In the genomic region with DNA sequence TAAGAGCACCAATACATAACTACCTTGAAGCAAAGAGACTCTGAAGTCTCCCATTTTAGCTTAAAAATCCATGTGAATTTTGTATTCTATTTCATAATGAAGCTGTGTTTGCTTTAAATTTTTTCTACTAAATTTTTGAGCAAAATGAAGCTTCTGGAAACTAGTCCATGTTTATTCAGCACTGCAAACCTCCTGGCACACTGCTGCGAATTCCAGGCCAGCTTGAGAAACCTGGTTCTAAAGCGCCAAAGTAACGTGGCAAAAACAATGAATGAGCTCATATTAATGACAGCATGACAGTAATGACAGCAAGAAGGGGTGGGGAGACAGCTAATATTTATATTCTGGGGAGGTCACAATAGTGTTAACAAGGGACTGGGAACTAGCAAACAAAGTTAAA, we compare ENCODE assay signal across 21 cellular contexts.
"Had no signal": no experiment of that assay in that cellular context is flagged by ENCODE, and none has a peak within 500 bp of the region (broad histone marks: within the 10 kb centered on the region; RNA-seq: fewer than 3 reads in every experiment).

No MANE protein-coding gene starts in this region.

- H3K27ac ChIP-seq: colonic mucosa, gastrocnemius medialis, heart left ventricle, stomach, upper lobe of right lung had no signal

- H3K27ac Mint-ChIP-seq: activated CD4-positive, alpha-beta T cell treated with anti-CD3 and anti-CD28 coated beads, Interleukin-2, amount 10 ng/mL, durations not matched to agents 24 days and 14 days; activated CD8-positive, alpha-beta T cell treated with anti-CD3 and anti-CD28 coated beads for 36 hours; activated naive CD8-positive, alpha-beta T cell treated with anti-CD3 and anti-CD28 coated beads for 36 hours; activated T-helper 17 cell treated with anti-CD3 and anti-CD28 coated beads, Interleukin-2, amount 50 U/mL, for 72 hours; natural killer cell had no signal

- H3K36me3 ChIP-seq: colonic mucosa had no signal

- H3K4me1 Mint-ChIP-seq: activated CD4-positive, alpha-beta T cell treated with anti-CD3 and anti-CD28 coated beads, Interleukin-2, amount 10 ng/mL, durations not matched to agents 24 days and 14 days; activated naive CD8-positive, alpha-beta T cell treated with anti-CD3 and anti-CD28 coated beads for 36 hours; activated T-helper 17 cell treated with anti-CD3 and anti-CD28 coated beads, Interleukin-2, amount 50 U/mL, for 72 hours; brain; natural killer cell had no signal

- DNase-seq: activated CD4-positive, alpha-beta T cell treated with anti-CD3 and anti-CD28 coated beads, Interleukin-2, amount 10 ng/mL, durations not matched to agents 24 days and 14 days; activated CD8-positive, alpha-beta T cell treated with anti-CD3 and anti-CD28 coated beads for 36 hours; activated naive CD4-positive, alpha-beta T cell; activated naive CD8-positive, alpha-beta T cell treated with anti-CD3 and anti-CD28 coated beads for 36 hours; activated T-cell treated with anti-CD3 and anti-CD28 coated beads, Interleukin-2, amount 50 U/mL, for 1 hour; amniotic stem cell; central memory CD4-positive, alpha-beta T cell; colonic mucosa; kidney; mesendoderm; natural killer cell; small intestine; stimulated activated CD4-positive, alpha-beta T cell treated with anti-CD3 and anti-CD28 coated beads, Interleukin-15, amount 100 ng/mL, for 24 hours; stimulated activated CD4-positive, alpha-beta T cell treated with anti-CD3 and anti-CD28 coated beads, Interleukin-2, amount 100 ng/mL, for 48 hours; stomach; T1000; upper lobe of right lung had no signal

- H3K36me3 Mint-ChIP-seq: natural killer cell had no signal

- H3K4me3 Mint-ChIP-seq: activated CD4-positive, alpha-beta T cell treated with anti-CD3 and anti-CD28 coated beads, Interleukin-2, amount 10 ng/mL, durations not matched to agents 24 days and 14 days; activated CD8-positive, alpha-beta T cell treated with anti-CD3 and anti-CD28 coated beads for 36 hours; activated naive CD8-positive, alpha-beta T cell treated with anti-CD3 and anti-CD28 coated beads for 36 hours; activated T-helper 17 cell treated with anti-CD3 and anti-CD28 coated beads, Interleukin-2, amount 50 U/mL, for 72 hours; brain; natural killer cell had no signal

- H3K4me3 ChIP-seq: colonic mucosa, gastrocnemius medialis, heart left ventricle, stomach, upper lobe of right lung had no signal

- H3K4me1 ChIP-seq: colonic mucosa, gastrocnemius medialis, heart left ventricle, stomach, upper lobe of right lung had no signal

- H3K9me3 Mint-ChIP-seq: activated CD4-positive, alpha-beta T cell treated with anti-CD3 and anti-CD28 coated beads, Interleukin-2, amount 10 ng/mL, durations not matched to agents 24 days and 14 days; activated CD8-positive, alpha-beta T cell treated with anti-CD3 and anti-CD28 coated beads for 36 hours; activated naive CD8-positive, alpha-beta T cell treated with anti-CD3 and anti-CD28 coated beads for 36 hours; activated T-helper 17 cell treated with anti-CD3 and anti-CD28 coated beads, Interleukin-2, amount 50 U/mL, for 72 hours; brain; natural killer cell had no signal

- H3K27me3 ChIP-seq: colonic mucosa, gastrocnemius medialis, heart left ventricle, stomach, upper lobe of right lung had no signal

- ATAC-seq: activated CD8-positive, alpha-beta T cell treated with anti-CD3 and anti-CD28 coated beads for 36 hours; activated T-helper 17 cell treated with anti-CD3 and anti-CD28 coated beads, Interleukin-2, amount 50 U/mL, for 72 hours; gastrocnemius medialis; natural killer cell; upper lobe of right lung had no signal

- H3K9me3 ChIP-seq: colonic mucosa, gastrocnemius medialis, heart left ventricle, stomach, upper lobe of right lung had no signal

- H3K27me3 Mint-ChIP-seq: activated CD4-positive, alpha-beta T cell treated with anti-CD3 and anti-CD28 coated beads, Interleukin-2, amount 10 ng/mL, durations not matched to agents 24 days and 14 days; activated CD8-positive, alpha-beta T cell treated with anti-CD3 and anti-CD28 coated beads for 36 hours; activated naive CD8-positive, alpha-beta T cell treated with anti-CD3 and anti-CD28 coated beads for 36 hours; activated T-helper 17 cell treated with anti-CD3 and anti-CD28 coated beads, Interleukin-2, amount 50 U/mL, for 72 hours; brain had no signal
